In genomic region chr15:45129651-45130129, GRCh38 we compare ENCODE assay signal across 8 cellular contexts. TPM values are rescaled to one million over a fixed set of nuclear protein-coding genes. Genes with fewer than 3 reads are reported as not detected.
DNase-seq lines count a peak whose midpoint lies in the region; ATAC-seq and TF ChIP-seq lines count a peak whose summit lies in the region.

DUOX1 (plus strand) TSS chr15:45129994; CDS start chr15:45131967, 1,973 bp downstream.
A gene with protein sequence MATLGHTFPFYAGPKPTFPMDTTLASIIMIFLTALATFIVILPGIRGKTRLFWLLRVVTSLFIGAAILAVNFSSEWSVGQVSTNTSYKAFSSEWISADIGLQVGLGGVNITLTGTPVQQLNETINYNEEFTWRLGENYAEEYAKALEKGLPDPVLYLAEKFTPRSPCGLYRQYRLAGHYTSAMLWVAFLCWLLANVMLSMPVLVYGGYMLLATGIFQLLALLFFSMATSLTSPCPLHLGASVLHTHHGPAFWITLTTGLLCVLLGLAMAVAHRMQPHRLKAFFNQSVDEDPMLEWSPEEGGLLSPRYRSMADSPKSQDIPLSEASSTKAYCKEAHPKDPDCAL (minus strand): TSS chr15:45129879. CDS start chr15:45123014, 6,865 bp downstream.

- H3K36me3 ChIP-seq in hepatocyte (replicated peaks; ENCODE audit: insufficient read depth, low read depth) (no peaks in the 10 kb centered on the region), gastrocnemius medialis (no peaks in the 10 kb centered on the region), SJCRH30 (no peaks in the 10 kb centered on the region)

- H4K8ac ChIP-seq in H9 (replicated peaks; ENCODE audit: insufficient read length, low read depth, low read length) = no peak within 1 kb of the TSS

- no peaks in the 10 kb centered on the region for H3K4me1 ChIP-seq in H9 (ENCODE audit: insufficient read depth, low read length)
- H3K4me1 ChIP-seq in hepatocyte (ENCODE audit: insufficient read depth) = peaks cover 17% of the 10 kb centered on the region
- H3K4me1 ChIP-seq in gastrocnemius medialis = no peaks in the 10 kb centered on the region
- no peaks in the 10 kb centered on the region for H3K4me1 ChIP-seq in SJCRH30

- peaks cover 0 to 1% (median 0%) of the 10 kb centered on the region in 3 experiments; a peak in 1 of 7 replicates for H3K36me3 Mint-ChIP-seq in H9 (ENCODE audit: insufficient read depth in 1 of 3, low read depth in 3 of 3)

- no peaks in the 10 kb centered on the region for H3K9me2 ChIP-seq in hepatocyte (replicated peaks; ENCODE audit: insufficient read depth)

- H3K79me1 ChIP-seq in H9 (ENCODE audit: insufficient read depth, low read depth, low read length, poor library complexity, severe bottlenecking) = no peaks in the 10 kb centered on the region

- H3K27ac Mint-ChIP-seq in H9 = no peak within 1 kb of the TSS

- no peak for TF ChIP-seq POLR2A in gastrocnemius medialis (IDR thresholded peaks at IDR 0.05)

- intact Hi-C loops in gastrocnemius medialis (cut with DNase I; ENCODE audit: low total_unique reads) = no loop called here

- no peak within 1 kb of the TSS for H4K5ac ChIP-seq in H9 (ENCODE audit: insufficient read length, low read depth, low read length)

- H2AFZ ChIP-seq in H9 (ENCODE audit: low read length) (no peak within 1 kb of the TSS), hepatocyte (peak within 1 kb of the TSS; percentile 81)

- ATAC-seq in gastrocnemius medialis = no peak
- no peak for ATAC-seq in HG02642 (IDR thresholded peaks at IDR 0.05; ENCODE audit: poor library complexity, unreplicated experiment)
- ATAC-seq in HG02763 (IDR thresholded peaks at IDR 0.05; ENCODE audit: unreplicated experiment) = no peak
- no peak for ATAC-seq in SK-N-SH treated with all-trans-retinoic acid at 6 μM for 48 hours

- no peak within 1 kb of the TSS; the same call in 1 of the 2 replicates for H2BK15ac ChIP-seq in H9 (ENCODE audit: low read depth, low read length)

- H3K27me3 ChIP-seq in H9 (ENCODE audit: insufficient read depth, low read length) = peaks cover 78% of the 10 kb centered on the region
- H3K27me3 ChIP-seq in hepatocyte = peaks cover 60% of the 10 kb centered on the region
- H3K27me3 ChIP-seq in gastrocnemius medialis = peaks cover 44 to 49% (median 45%) of the 10 kb centered on the region in 3 donors
- H3K27me3 ChIP-seq in SJCRH30 = peaks cover 22% of the 10 kb centered on the region; the same call in 1 of the 2 replicates

- H3K56ac ChIP-seq in H9 (ENCODE audit: insufficient read length, low read depth, low read length) = no peak within 1 kb of the TSS

- no peak within 1 kb of the TSS for H3K9ac ChIP-seq in H9 (ENCODE audit: extremely low read depth, insufficient read length, low read length)

- no CpG with 5 or more reads among the region's 46 CpGs for WGBS in H9 (ENCODE audit: extremely low coverage, insufficient read length, low lambda C conversion rate)
- WGBS in hepatocyte (ENCODE audit: low lambda C conversion rate, missing lambda C conversion rate) = 3% methylated on average over 11 of the region's 46 CpGs

- H3K79me2 ChIP-seq in H9 (ENCODE audit: insufficient read depth, low read length) = no peaks in the 10 kb centered on the region
- no peaks in the 10 kb centered on the region for H3K79me2 ChIP-seq in hepatocyte

- H3K4ac ChIP-seq in H9 (ENCODE audit: low read depth, low read length) = no peak within 1 kb of the TSS

- H3K4me2 ChIP-seq in H9 (ENCODE audit: insufficient read depth, insufficient read length, low read length) = peak within 1 kb of the TSS; percentile 93
- H3K4me2 ChIP-seq in hepatocyte = peak within 1 kb of the TSS; percentile 87

- no peak within 1 kb of the TSS for H2AK5ac ChIP-seq in H9 (ENCODE audit: insufficient read length, low read length)

- H3K4me1 Mint-ChIP-seq in H9 = peaks cover 9 to 11% of the 10 kb centered on the region in 2 experiments

- in situ Hi-C loops in gastrocnemius medialis (cut with MboI; ENCODE audit: low sequenced_read_pairs in 4 of 4) = no loop called here

- peaks cover 98% of the 10 kb centered on the region for H3K27me3 Mint-ChIP-seq in H9 (ENCODE audit: low read depth)

- H3K23ac ChIP-seq in H9 (ENCODE audit: insufficient read length, low read depth, low read length) = no peak within 1 kb of the TSS

- H3T11ph ChIP-seq in H9 (ENCODE audit: low read length) = no peak within 1 kb of the TSS

- H3K9me3 Mint-ChIP-seq in H9 = no peaks in the 10 kb centered on the region

- H4K20me1 ChIP-seq in H9 (ENCODE audit: control insufficient read depth, insufficient read depth, insufficient read length) = no peaks in the 10 kb centered on the region
- no peaks in the 10 kb centered on the region for H4K20me1 ChIP-seq in hepatocyte (ENCODE audit: insufficient read depth, poor library complexity, severe bottlenecking)

- no peak within 1 kb of the TSS for H3K27ac ChIP-seq in H9 (ENCODE audit: insufficient read length, low read depth, low read length)
- no peak within 1 kb of the TSS for H3K27ac ChIP-seq in hepatocyte
- H3K27ac ChIP-seq in gastrocnemius medialis = no peak within 1 kb of the TSS
- no peak within 1 kb of the TSS for H3K27ac ChIP-seq in SJCRH30

- no peak within 1 kb of the TSS; the same call in 1 of the 2 replicates for H3K14ac ChIP-seq in H9 (ENCODE audit: insufficient read depth, low read length)

- H3K9me3 ChIP-seq in H9 (ENCODE audit: control insufficient read depth, low read depth, low read length) = no peaks in the 10 kb centered on the region
- H3K9me3 ChIP-seq in hepatocyte (ENCODE audit: low read depth) = no peaks in the 10 kb centered on the region
- no peaks in the 10 kb centered on the region for H3K9me3 ChIP-seq in gastrocnemius medialis
- H3K9me3 ChIP-seq in SJCRH30 (replicated peaks) = no peaks in the 10 kb centered on the region

- H4K91ac ChIP-seq in H9 (ENCODE audit: insufficient read length, low read depth, low read length) = no peak within 1 kb of the TSS

- H3K18ac ChIP-seq in H9 (ENCODE audit: insufficient read length, low read depth, low read length) = peak within 1 kb of the TSS; percentile 56

- H2BK12ac ChIP-seq in H9 (ENCODE audit: insufficient read length, low read depth, low read length) = no peak within 1 kb of the TSS

- H2BK20ac ChIP-seq in H9 (ENCODE audit: low read depth, low read length, poor library complexity, severe bottlenecking) = no peak within 1 kb of the TSS

- peak within 1 kb of the TSS; percentile 70 to 79 for H3K4me3 Mint-ChIP-seq in H9

- H3K23me2 ChIP-seq in H9 (ENCODE audit: insufficient read length, low read depth, low read length, poor library complexity, severe bottlenecking) = peaks cover 11% of the 10 kb centered on the region

- DNase-seq in H9 (peak; percentile 73), hepatocyte (ENCODE audit: low spot score) (peak; percentile 73), gastrocnemius medialis (no peak), SJCRH30 (no peak)
- peak; percentile 12 for DNase-seq in activated effector memory CD4-positive, alpha-beta T cell treated with Interleukin-2 at 50 U/mL for 16 hours

- TF ChIP-seq CTCF in H9 (conservative IDR thresholded peaks at IDR 0.05) = no peak
- TF ChIP-seq CTCF in hepatocyte (IDR thresholded peaks at IDR 0.05; ENCODE audit: poor library complexity) = no peak
- TF ChIP-seq CTCF in gastrocnemius medialis (IDR thresholded peaks at IDR 0.05 in 4 of 5, conservative IDR thresholded peaks at IDR 0.05 in 1 of 5) = no peak

- H3K4me3 ChIP-seq in hepatocyte = peak within 1 kb of the TSS; percentile 23
- peak within 1 kb of the TSS in 3 of 4 donors; percentile 11 to 34 (median 23) for H3K4me3 ChIP-seq in gastrocnemius medialis
- no peak within 1 kb of the TSS for H3K4me3 ChIP-seq in SJCRH30

- H2BK120ac ChIP-seq in H9 (ENCODE audit: low read depth, low read length, poor library complexity, severe bottlenecking) = no peak within 1 kb of the TSS

- no peak within 1 kb of the TSS for H2BK5ac ChIP-seq in H9 (ENCODE audit: insufficient read length, low read length)

TF ChIP-seq in SK-N-SH treated with all-trans-retinoic acid at 6 μM for 48 hours, 23 proteins besides CTCF, POLR2A, EP300 and RAD21:
- TF ChIP-seq ARNTL (CRISPR knock-in tag; IDR thresholded peaks at IDR 0.05; ENCODE audit: borderline replicate concordance, low read depth) = no peak
- TF ChIP-seq CSDC2 (CRISPR knock-in tag; IDR thresholded peaks at IDR 0.05) = no peak
- no peak for TF ChIP-seq ZFP30 (CRISPR knock-in tag; IDR thresholded peaks at IDR 0.05)
- TF ChIP-seq ISL1 (CRISPR knock-in tag; IDR thresholded peaks at IDR 0.05) = no peak
- no peak for TF ChIP-seq GLIS3 (CRISPR knock-in tag; IDR thresholded peaks at IDR 0.05)
- no peak for TF ChIP-seq CSRNP3 (CRISPR knock-in tag; IDR thresholded peaks at IDR 0.05)
- no peak for TF ChIP-seq ZNF8 (CRISPR knock-in tag; IDR thresholded peaks at IDR 0.05)

RNA-seq across cellular contexts. Expression of gene DUOX1, which starts in this region (rescaled TPM):
- total RNA-seq in H9 (2021) (2.3 and 2.6 TPM in 2 replicates), hepatocyte (3.3 and 3.8 TPM in 2 replicates), gastrocnemius medialis (under 1 TPM in 3 of 4 donors, not detected in 1; 0.07 to 0.56 (median 0.13) TPM)
- polyA plus RNA-seq in hepatocyte = 4.3 and 7.7 TPM in 2 replicates
- total RNA-seq in SJCRH30 (2014; rRNA removed; shearing (Covaris generic)) = not detected in 2 replicates

RNA-seq across cellular contexts. Expression of the second gene that starts in this region (rescaled TPM):
- 1.2 and 1.3 TPM in 2 replicates for total RNA-seq in H9 (2021)
- 7.5 and 10.9 TPM in 2 replicates for total RNA-seq in hepatocyte
- 6.3 and 15.2 TPM in 2 replicates for polyA plus RNA-seq in hepatocyte
- not detected for total RNA-seq in gastrocnemius medialis
- 0.04 TPM in 1 of 2 replicates, not detected in the other for total RNA-seq in SJCRH30 (2014; rRNA removed; shearing (Covaris generic))

Comparison
In these comparisons a context has a peak if more than half of its experiments do, and no peak if none do; other contexts are left out.
1. DNase-seq: peak in H9 (single experiment), activated effector memory CD4-positive, alpha-beta T cell treated with Interleukin-2 at 50 U/mL for 16 hours (single experiment) and hepatocyte (single experiment); none in gastrocnemius medialis (0 of 2) and SJCRH30 (0 of 2).